In genomic region chr3:48820626-48821324, GRCh38 we compare ENCODE assay signal across 1 cellular context.
TF ChIP-seq lines count a peak whose summit lies in the region.

No MANE protein-coding gene starts in this region.

TF ChIP-seq in endothelial cell of umbilical vein, 7 proteins besides CTCF, POLR2A, EP300 and RAD21:
- TF ChIP-seq POLR2AphosphoS5 (IDR thresholded peaks at IDR 0.05; ENCODE audit: insufficient read depth, low read depth, low read length): no peak
- no peak for TF ChIP-seq JUN (IDR thresholded peaks at IDR 0.05; ENCODE audit: borderline replicate concordance, insufficient read depth, insufficient read length, low read depth)
